In genomic region chr2:217839073-217839749, GRCh38 we compare ENCODE assay signal across 19 cellular contexts.
DNase-seq lines count a peak whose midpoint lies in the region; ATAC-seq and TF ChIP-seq lines count a peak whose summit lies in the region.
"Had no signal": no experiment of that assay in that cellular context is flagged by ENCODE, and none has a peak within 500 bp of the region (broad histone marks: within the 10 kb centered on the region; RNA-seq: fewer than 3 reads in every experiment).

No MANE protein-coding gene starts in this region.

- H3K9me3 ChIP-seq in upper lobe of left lung = no peaks in the 10 kb centered on the region
- H3K9me3 ChIP-seq: MG63, SJCRH30 had no signal

- ATAC-seq in activated CD8-positive, alpha-beta memory T cell treated with anti-CD3 and anti-CD28 coated beads, Interleukin-2, amount 10 ng/mL, durations not matched to agents 7 days and 5 days = peak; percentile 12
- no peak for ATAC-seq in left ventricle myocardium superior
- ATAC-seq in upper lobe of left lung (ENCODE audit: low FRiP score in 2 of 2) = no peak
- ATAC-seq in HG03139 (IDR thresholded peaks at IDR 0.05; ENCODE audit: unreplicated experiment) = no peak
- ATAC-seq: HCT116 had no signal

- no peaks in the 10 kb centered on the region for H3K9me3 Mint-ChIP-seq in activated CD8-positive, alpha-beta memory T cell treated with anti-CD3 and anti-CD28 coated beads, Interleukin-2, amount 10 ng/mL, durations not matched to agents 7 days and 5 days (ENCODE audit: low read depth)
- H3K9me3 Mint-ChIP-seq: dendritic cell treated with granulocyte-macrophage colony-stimulating factor and Interleukin-4, amounts not matched to agents 40 ng/mL and 50 ng/mL, for 4 days had no signal

- no peaks in the 10 kb centered on the region for H3K4me1 Mint-ChIP-seq in activated CD8-positive, alpha-beta memory T cell treated with anti-CD3 and anti-CD28 coated beads, Interleukin-2, amount 10 ng/mL, durations not matched to agents 7 days and 5 days

- peaks cover 2% of the 10 kb centered on the region for H3K27me3 Mint-ChIP-seq in activated CD8-positive, alpha-beta memory T cell treated with anti-CD3 and anti-CD28 coated beads, Interleukin-2, amount 10 ng/mL, durations not matched to agents 7 days and 5 days
- H3K27me3 Mint-ChIP-seq: progenitor cell of endocrine pancreas had no signal

- peaks cover 63 to 87% (median 76%) of the 10 kb centered on the region in 4 donors for H3K4me1 ChIP-seq in upper lobe of left lung
- H3K4me1 ChIP-seq: SJCRH30 had no signal

- no peaks in the 10 kb centered on the region for H3K36me3 Mint-ChIP-seq in activated CD8-positive, alpha-beta memory T cell treated with anti-CD3 and anti-CD28 coated beads, Interleukin-2, amount 10 ng/mL, durations not matched to agents 7 days and 5 days

- no peaks in the 10 kb centered on the region for H3K27me3 ChIP-seq in upper lobe of left lung
- H3K27me3 ChIP-seq: BLaER1, MG63, SJCRH30 had no signal

- no peak overlapping the region for H3K27ac Mint-ChIP-seq in activated CD8-positive, alpha-beta memory T cell treated with anti-CD3 and anti-CD28 coated beads, Interleukin-2, amount 10 ng/mL, durations not matched to agents 7 days and 5 days
- H3K27ac Mint-ChIP-seq: dendritic cell treated with granulocyte-macrophage colony-stimulating factor and Interleukin-4, amounts not matched to agents 40 ng/mL and 50 ng/mL, for 4 days; progenitor cell of endocrine pancreas had no signal

- no peak overlapping the region for H3K4me3 Mint-ChIP-seq in activated CD8-positive, alpha-beta memory T cell treated with anti-CD3 and anti-CD28 coated beads, Interleukin-2, amount 10 ng/mL, durations not matched to agents 7 days and 5 days
- H3K4me3 Mint-ChIP-seq: dendritic cell treated with granulocyte-macrophage colony-stimulating factor and Interleukin-4, amounts not matched to agents 40 ng/mL and 50 ng/mL, for 4 days had no signal

- CTCF ChIA-PET in activated CD8-positive, alpha-beta memory T cell treated with anti-CD3 and anti-CD28 coated beads, Interleukin-2, amount 10 ng/mL, durations not matched to agents 7 days and 5 days (lab: Charles Lee) = interaction anchor here (1.5 kb wide), 1 partner anchor 52 kb away, joined by 4 read pairs; no protein-coding TSS in a partner anchor

- intact Hi-C loops in left ventricle myocardium superior (cut with micrococcal nuclease) = no loop called here
- intact Hi-C loops in posterior vena cava (cut with DNase I) = no loop called here

- no peak for TF ChIP-seq POLR2A in upper lobe of left lung (IDR thresholded peaks at IDR 0.05)

- TF ChIP-seq EP300 in upper lobe of left lung (IDR thresholded peaks at IDR 0.05) = no peak

- peak overlapping the region; percentile 64 to 83 (median 72) for H3K27ac ChIP-seq in upper lobe of left lung
- H3K27ac ChIP-seq: 22Rv1, BLaER1, SJCRH30 had no signal

- no peak for DNase-seq in activated CD8-positive, alpha-beta memory T cell treated with anti-CD3 and anti-CD28 coated beads, Interleukin-2, amount 10 ng/mL, durations not matched to agents 7 days and 5 days
- DNase-seq in activated CD8-positive, alpha-beta memory T cell treated with anti-CD3 and anti-CD28 coated beads, Interleukin-2, amount 50 U/mL, for 48 hours = no peak
- DNase-seq in left ventricle myocardium superior (peak; percentile 38), posterior vena cava (ENCODE audit: low spot score) (peak; percentile 56), upper lobe of left lung (no peak), NCI-H128 (lab: John Stamatoyannopoulos, UW; ENCODE audit: unreplicated experiment) (no peak), mucosa of gallbladder (ENCODE audit: low spot score) (no peak)
- DNase-seq: aorta, MG63, NCI-H2029, NCI-H510A treated with DMSO at 0.1 percent for 48 hours, SJCRH30, T-helper 9 cell had no signal

- H3K36me3 ChIP-seq in upper lobe of left lung = peaks cover 10 to 47% (median 20%) of the 10 kb centered on the region in 4 donors
- H3K36me3 ChIP-seq: SJCRH30 had no signal

- no peak for TF ChIP-seq CTCF in upper lobe of left lung (IDR thresholded peaks at IDR 0.05)

- H3K4me3 ChIP-seq in upper lobe of left lung = no peak overlapping the region
- H3K4me3 ChIP-seq: BLaER1, MG63, SJCRH30 had no signal

- WGBS in upper lobe of left lung, 2 donors = 82 to 87% methylated on average over 4 to 9 of the region's 10 CpGs

Comparison
In these comparisons a context has a peak if more than half of its experiments do, and no peak if none do; other contexts are left out.
1. DNase-seq: peak in left ventricle myocardium superior (single experiment) and posterior vena cava (single experiment); none in activated CD8-positive, alpha-beta memory T cell treated with anti-CD3 and anti-CD28 coated beads, Interleukin-2, amount 10 ng/mL, durations not matched to agents 7 days and 5 days (single experiment), activated CD8-positive, alpha-beta memory T cell treated with anti-CD3 and anti-CD28 coated beads, Interleukin-2, amount 50 U/mL, for 48 hours (single experiment), upper lobe of left lung (0 of 2), NCI-H128 (single experiment) and mucosa of gallbladder (single experiment).